ENCODE assay signal across 1 cellular context in the genomic region with DNA sequence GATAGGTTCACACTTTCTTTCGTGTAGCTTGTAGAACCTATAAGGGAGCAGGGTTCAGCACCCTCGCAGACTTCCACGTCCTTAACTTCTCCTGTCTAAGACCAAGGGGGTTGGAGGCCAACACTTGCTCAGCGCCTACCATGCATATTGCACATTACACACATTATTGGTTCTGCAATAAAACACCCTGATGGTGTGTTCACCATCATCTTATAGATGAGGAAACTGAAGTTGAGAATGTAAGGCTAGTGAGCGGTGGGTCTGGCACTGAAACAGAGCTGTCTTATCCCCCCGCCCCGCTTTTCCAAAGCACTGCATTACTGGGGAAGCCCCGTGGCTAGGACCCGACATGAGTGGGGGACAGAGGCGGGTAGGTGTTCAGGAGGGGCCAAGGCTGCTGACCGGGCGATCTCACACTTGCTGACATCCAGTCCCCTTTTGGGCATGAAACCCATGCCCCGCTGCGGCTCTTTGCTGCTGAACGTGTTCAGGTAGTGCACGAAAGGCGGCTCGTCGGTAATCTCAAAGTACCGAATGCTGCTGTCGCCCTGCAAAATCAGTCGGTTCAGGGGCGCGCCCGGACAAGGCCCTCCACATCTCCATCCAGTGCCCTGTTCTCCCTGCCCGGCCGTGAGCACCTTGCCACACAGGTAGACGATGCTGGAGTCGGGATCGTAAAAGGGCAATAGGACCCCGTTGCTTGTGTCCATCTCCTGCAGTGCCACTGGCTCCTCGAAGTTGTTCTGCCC.
TF ChIP-seq lines count a peak whose summit lies in the region.

No MANE protein-coding gene starts in this region.

TF ChIP-seq in HCT116, 20 proteins besides CTCF, POLR2A, EP300 and RAD21 (continued from another document):
- TF ChIP-seq, protein P1, sequence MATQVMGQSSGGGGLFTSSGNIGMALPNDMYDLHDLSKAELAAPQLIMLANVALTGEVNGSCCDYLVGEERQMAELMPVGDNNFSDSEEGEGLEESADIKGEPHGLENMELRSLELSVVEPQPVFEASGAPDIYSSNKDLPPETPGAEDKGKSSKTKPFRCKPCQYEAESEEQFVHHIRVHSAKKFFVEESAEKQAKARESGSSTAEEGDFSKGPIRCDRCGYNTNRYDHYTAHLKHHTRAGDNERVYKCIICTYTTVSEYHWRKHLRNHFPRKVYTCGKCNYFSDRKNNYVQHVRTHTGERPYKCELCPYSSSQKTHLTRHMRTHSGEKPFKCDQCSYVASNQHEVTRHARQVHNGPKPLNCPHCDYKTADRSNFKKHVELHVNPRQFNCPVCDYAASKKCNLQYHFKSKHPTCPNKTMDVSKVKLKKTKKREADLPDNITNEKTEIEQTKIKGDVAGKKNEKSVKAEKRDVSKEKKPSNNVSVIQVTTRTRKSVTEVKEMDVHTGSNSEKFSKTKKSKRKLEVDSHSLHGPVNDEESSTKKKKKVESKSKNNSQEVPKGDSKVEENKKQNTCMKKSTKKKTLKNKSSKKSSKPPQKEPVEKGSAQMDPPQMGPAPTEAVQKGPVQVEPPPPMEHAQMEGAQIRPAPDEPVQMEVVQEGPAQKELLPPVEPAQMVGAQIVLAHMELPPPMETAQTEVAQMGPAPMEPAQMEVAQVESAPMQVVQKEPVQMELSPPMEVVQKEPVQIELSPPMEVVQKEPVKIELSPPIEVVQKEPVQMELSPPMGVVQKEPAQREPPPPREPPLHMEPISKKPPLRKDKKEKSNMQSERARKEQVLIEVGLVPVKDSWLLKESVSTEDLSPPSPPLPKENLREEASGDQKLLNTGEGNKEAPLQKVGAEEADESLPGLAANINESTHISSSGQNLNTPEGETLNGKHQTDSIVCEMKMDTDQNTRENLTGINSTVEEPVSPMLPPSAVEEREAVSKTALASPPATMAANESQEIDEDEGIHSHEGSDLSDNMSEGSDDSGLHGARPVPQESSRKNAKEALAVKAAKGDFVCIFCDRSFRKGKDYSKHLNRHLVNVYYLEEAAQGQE (IDR thresholded peaks at IDR 0.05; ENCODE audit: low read depth): no peak
- TF ChIP-seq CBX3 (IDR thresholded peaks at IDR 0.05; ENCODE audit: low read depth): no peak
- no peak for TF ChIP-seq JUND (IDR thresholded peaks at IDR 0.05)
- TF ChIP-seq EZH2phosphoT487 (IDR thresholded peaks at IDR 0.05; ENCODE audit: borderline replicate concordance): no peak
- TF ChIP-seq EGR1 (IDR thresholded peaks at IDR 0.05; ENCODE audit: low read depth): no peak
- TF ChIP-seq EZH2 (IDR thresholded peaks at IDR 0.05): no peak
- TF ChIP-seq, protein P2, sequence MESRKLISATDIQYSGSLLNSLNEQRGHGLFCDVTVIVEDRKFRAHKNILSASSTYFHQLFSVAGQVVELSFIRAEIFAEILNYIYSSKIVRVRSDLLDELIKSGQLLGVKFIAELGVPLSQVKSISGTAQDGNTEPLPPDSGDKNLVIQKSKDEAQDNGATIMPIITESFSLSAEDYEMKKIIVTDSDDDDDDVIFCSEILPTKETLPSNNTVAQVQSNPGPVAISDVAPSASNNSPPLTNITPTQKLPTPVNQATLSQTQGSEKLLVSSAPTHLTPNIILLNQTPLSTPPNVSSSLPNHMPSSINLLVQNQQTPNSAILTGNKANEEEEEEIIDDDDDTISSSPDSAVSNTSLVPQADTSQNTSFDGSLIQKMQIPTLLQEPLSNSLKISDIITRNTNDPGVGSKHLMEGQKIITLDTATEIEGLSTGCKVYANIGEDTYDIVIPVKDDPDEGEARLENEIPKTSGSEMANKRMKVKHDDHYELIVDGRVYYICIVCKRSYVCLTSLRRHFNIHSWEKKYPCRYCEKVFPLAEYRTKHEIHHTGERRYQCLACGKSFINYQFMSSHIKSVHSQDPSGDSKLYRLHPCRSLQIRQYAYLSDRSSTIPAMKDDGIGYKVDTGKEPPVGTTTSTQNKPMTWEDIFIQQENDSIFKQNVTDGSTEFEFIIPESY (IDR thresholded peaks at IDR 0.05; ENCODE audit: extremely low read depth, insufficient replicate concordance, low read length): no peak
- no peak for TF ChIP-seq FOSL1 (IDR thresholded peaks at IDR 0.05; ENCODE audit: low read depth)
- no peak for TF ChIP-seq SRF (IDR thresholded peaks at IDR 0.05; ENCODE audit: low read depth)
- TF ChIP-seq ZNF274 (IDR thresholded peaks at IDR 0.05; ENCODE audit: low read depth, low read length): no peak
- no peak for TF ChIP-seq SIN3A (IDR thresholded peaks at IDR 0.05; ENCODE audit: low read depth)
- TF ChIP-seq ZFX (IDR thresholded peaks at IDR 0.05): no peak
